Comparison of ENCODE assay signal across 33 cellular contexts in the genomic region with DNA sequence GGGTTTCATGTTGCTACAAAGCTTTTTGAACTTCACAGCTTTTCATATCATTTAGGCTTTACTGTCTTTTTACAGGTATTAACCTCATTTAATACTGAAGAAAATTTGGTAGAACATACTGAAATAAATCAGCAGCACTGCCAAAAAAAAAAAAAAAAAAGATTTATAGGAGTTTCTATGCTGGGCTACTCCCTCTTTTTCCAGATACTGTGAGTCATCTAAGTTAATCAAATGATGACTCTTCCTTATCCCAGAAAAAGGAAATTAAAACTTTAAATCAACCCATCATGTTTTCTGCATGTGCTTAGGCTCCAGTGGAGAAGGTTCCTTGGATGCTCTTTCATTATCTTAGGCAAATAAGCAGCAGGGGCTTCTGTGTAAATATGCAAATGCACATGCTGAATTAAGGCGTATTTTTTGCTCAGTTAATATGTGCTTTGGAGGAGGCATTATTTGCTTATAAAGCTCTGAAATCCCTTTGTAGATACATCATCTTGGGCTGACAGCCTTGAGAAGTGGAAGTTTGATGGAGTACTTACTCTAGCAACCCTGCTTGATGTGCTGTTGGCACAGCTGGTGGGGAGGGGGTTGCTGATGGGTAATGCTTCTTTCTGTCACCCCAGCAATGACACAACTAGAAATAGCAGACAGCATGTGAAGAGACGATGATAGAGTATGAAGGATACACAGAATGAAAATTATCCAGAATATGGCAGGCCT.
DNase-seq lines count a peak whose midpoint lies in the region; ATAC-seq, FAIRE-seq and TF ChIP-seq lines count a peak whose summit lies in the region.
"Had no signal": no experiment of that assay in that cellular context is flagged by ENCODE, and none has a peak within 500 bp of the region (broad histone marks: within the 10 kb centered on the region; RNA-seq: fewer than 3 reads in every experiment).

No MANE protein-coding gene starts in this region.

- H3K4me3 Mint-ChIP-seq in nephron = no peak overlapping the region
- H3K4me3 Mint-ChIP-seq: CD14-positive monocyte; effector memory CD8-positive, alpha-beta T cell; mesothelial cell of epicardium; stimulated activated memory B cell treated with anti-CD40 and anti-IgM and Interleukin-4, amounts not matched to agents 10 μg/mL and 1 μg/mL and 100 μg/mL, for 72 hours had no signal

- intact Hi-C loops in HepG2 (cut with micrococcal nuclease; ENCODE audit: unreplicated experiment) (no loop called here), left ventricle myocardium superior (cut with micrococcal nuclease) (no loop called here)

- no peak for TF ChIP-seq CTCF in nephron (IDR thresholded peaks at IDR 0.05; ENCODE audit: unreplicated experiment in 3 of 3)
- TF ChIP-seq CTCF in HepG2 (CRISPR knock-in tag; IDR thresholded peaks at IDR 0.05) = no peak

- H3K4me2 ChIP-seq in HepG2 (ENCODE audit: low read depth, low read length) = no peak overlapping the region

- no peaks in the 10 kb centered on the region for H3K9me3 ChIP-seq in HepG2 (ENCODE audit: low read length)
- H3K9me3 ChIP-seq: Caco-2, heart right ventricle, ovary had no signal

- no peaks in the 10 kb centered on the region for H3K9me3 Mint-ChIP-seq in nephron
- H3K9me3 Mint-ChIP-seq: effector memory CD8-positive, alpha-beta T cell had no signal

- peak overlapping the region in 2 of 3 experiments; percentile 31 to 66 for H3K27ac Mint-ChIP-seq in nephron
- H3K27ac Mint-ChIP-seq: effector memory CD8-positive, alpha-beta T cell; mesothelial cell of epicardium; stimulated activated memory B cell treated with anti-CD40 and anti-IgM and Interleukin-4, amounts not matched to agents 10 μg/mL and 1 μg/mL and 100 μg/mL, for 72 hours had no signal

- no peaks in the 10 kb centered on the region for H3K4me1 ChIP-seq in HepG2 (ENCODE audit: insufficient read depth, low read length)
- H3K4me1 ChIP-seq: Caco-2, heart right ventricle had no signal

- no peaks in the 10 kb centered on the region for H3K36me3 ChIP-seq in HepG2 (replicated peaks in 1 of 2; ENCODE audit: control insufficient read depth in 1 of 2, insufficient read depth in 2 of 2, low read length in 2 of 2)
- H3K36me3 ChIP-seq: heart right ventricle, ovary had no signal

- no peaks in the 10 kb centered on the region for H3K27me3 Mint-ChIP-seq in nephron (ENCODE audit: low read depth)

- no TSS peak for BruUV-seq in HepG2 (replicated peaks; lab: Mats Ljungman, UMichigan)

- no peak for FAIRE-seq in HepG2 (lab: Jason Lieb, UNC)
- FAIRE-seq: astrocyte, frontal cortex, kidney had no signal

- no peak for TF ChIP-seq EP300 in HepG2 (IDR thresholded peaks at IDR 0.05; ENCODE audit: low read depth in 2 of 2, low read length in 2 of 2)
- TF ChIP-seq EP300 in HepG2 (CRISPR knock-in tag; IDR thresholded peaks at IDR 0.05; ENCODE audit: borderline replicate concordance) = no peak

- no peaks in the 10 kb centered on the region for H3K36me3 Mint-ChIP-seq in nephron (ENCODE audit: low read depth)
- H3K36me3 Mint-ChIP-seq: CD14-positive monocyte; mesothelial cell of epicardium; stimulated activated memory B cell treated with anti-CD40 and anti-IgM and Interleukin-4, amounts not matched to agents 10 μg/mL and 1 μg/mL and 100 μg/mL, for 72 hours had no signal

- H3K79me2 ChIP-seq in HepG2 (ENCODE audit: insufficient read depth, low read length) = no peaks in the 10 kb centered on the region

- POLR2A ChIA-PET in HepG2 (lab: Yijun Ruan, JAX) = no interaction called here

- H3K4me3 ChIP-seq in HepG2 (replicated peaks in 1 of 3; ENCODE audit: insufficient read depth in 1 of 3, low read depth in 2 of 3, low read length in 3 of 3) = no peak overlapping the region
- H3K4me3 ChIP-seq: heart right ventricle, ovary had no signal

- H4K20me1 ChIP-seq in HepG2 (ENCODE audit: insufficient read depth, low read length) = no peaks in the 10 kb centered on the region

- H3K27ac ChIP-seq in HepG2 (ENCODE audit: extremely low read length, insufficient read depth, low read length) = no peak overlapping the region
- H3K27ac ChIP-seq: 22Rv1, heart right ventricle, ovary had no signal

- TF ChIP-seq RAD21 in HepG2 (CRISPR knock-in tag; IDR thresholded peaks at IDR 0.05) = no peak

- DNase-seq in NCI-H146 (lab: John Stamatoyannopoulos, UW) = peak; percentile 19
- no peak for DNase-seq in NCI-H146 treated with DMSO at 0.1 percent for 48 hours (lab: John Stamatoyannopoulos, UW; ENCODE audit: unreplicated experiment)
- DNase-seq in amniotic epithelial cell (ENCODE audit: low read depth) = peak; percentile 21
- no peak for DNase-seq in DMS79 treated with DMSO at 0.1 percent for 48 hours (lab: John Stamatoyannopoulos, UW)
- DNase-seq in HepG2 (ENCODE audit: low spot score) = no peak
- DNase-seq in left ventricle myocardium superior = no peak
- DNase-seq in activated naive CD4-positive, alpha-beta T cell treated with anti-CD3 and anti-CD28 coated beads, Interleukin-2, amount 50 U/mL, for 16 hours = no peak
- DNase-seq: activated CD4-positive, alpha-beta T cell treated with anti-CD3 and anti-CD28 coated beads, Interleukin-2, amount 50 U/mL, for 1 hour; activated effector memory CD4-positive, alpha-beta T cell treated with anti-CD3 and anti-CD28 coated beads, Interleukin-2, amount 50 U/mL, for 16 hours; activated T-cell treated with anti-CD3 and anti-CD28 coated beads, Interleukin-2, amount 50 U/mL, for 1 hour; Caco-2; caudate nucleus; cortex of kidney; DMS79; effector memory CD8-positive, alpha-beta T cell; erythroblast; GDM1; HCEC 1CT; heart right ventricle; IMR-90; kidney; NCI-H1694 treated with DMSO at 0.1 percent for 48 hours; NCI-H510A; ovary; T1000 had no signal

- H3K27me3 ChIP-seq in HepG2 (ENCODE audit: control insufficient read depth in 1 of 2, insufficient read depth in 2 of 2, low read length in 2 of 2) = no peaks in the 10 kb centered on the region; a peak in 1 of 5 replicates
- H3K27me3 ChIP-seq: ovary had no signal

- peaks cover 14% of the 10 kb centered on the region for H3K4me1 Mint-ChIP-seq in nephron
- H3K4me1 Mint-ChIP-seq: CD14-positive monocyte; stimulated activated memory B cell treated with anti-CD40 and anti-IgM and Interleukin-4, amounts not matched to agents 10 μg/mL and 1 μg/mL and 100 μg/mL, for 72 hours had no signal

- no peak overlapping the region for H2AFZ ChIP-seq in HepG2 (ENCODE audit: low read length)

- in situ Hi-C loops in HepG2 (cut with HindIII; ENCODE audit: extremely low pct_ligation_motif_present, low pct_unique_long_range_greater_than_20kb) = no loop called here

- no peak for TF ChIP-seq POLR2A in HepG2 (IDR thresholded peaks at IDR 0.05; ENCODE audit: insufficient read depth in 1 of 2, low read depth in 2 of 2, low read length in 2 of 2)

- WGBS in HepG2 (ENCODE audit: low lambda C conversion rate) = 3% methylated on average over 2 of the region's 2 CpGs

- no peak overlapping the region for H3K9ac ChIP-seq in HepG2 (ENCODE audit: insufficient read depth, low read depth, low read length)

- ATAC-seq in HepG2 (no peak), left ventricle myocardium superior (no peak)
- ATAC-seq: effector memory CD8-positive, alpha-beta T cell; heart right ventricle; Panc1; stimulated activated memory B cell treated with anti-CD40 and anti-IgM and Interleukin-4, amounts not matched to agents 10 μg/mL and 1 μg/mL and 100 μg/mL, for 72 hours had no signal

- CTCF ChIA-PET in HepG2 (lab: Yijun Ruan, JAX; ENCODE audit: low intra/inter-chr PET ratio, low total read pairs) = no interaction called here

TF ChIP-seq in HepG2, 621 proteins besides CTCF, POLR2A, EP300 and RAD21 (continues in another document):
- TF ChIP-seq, protein P1, sequence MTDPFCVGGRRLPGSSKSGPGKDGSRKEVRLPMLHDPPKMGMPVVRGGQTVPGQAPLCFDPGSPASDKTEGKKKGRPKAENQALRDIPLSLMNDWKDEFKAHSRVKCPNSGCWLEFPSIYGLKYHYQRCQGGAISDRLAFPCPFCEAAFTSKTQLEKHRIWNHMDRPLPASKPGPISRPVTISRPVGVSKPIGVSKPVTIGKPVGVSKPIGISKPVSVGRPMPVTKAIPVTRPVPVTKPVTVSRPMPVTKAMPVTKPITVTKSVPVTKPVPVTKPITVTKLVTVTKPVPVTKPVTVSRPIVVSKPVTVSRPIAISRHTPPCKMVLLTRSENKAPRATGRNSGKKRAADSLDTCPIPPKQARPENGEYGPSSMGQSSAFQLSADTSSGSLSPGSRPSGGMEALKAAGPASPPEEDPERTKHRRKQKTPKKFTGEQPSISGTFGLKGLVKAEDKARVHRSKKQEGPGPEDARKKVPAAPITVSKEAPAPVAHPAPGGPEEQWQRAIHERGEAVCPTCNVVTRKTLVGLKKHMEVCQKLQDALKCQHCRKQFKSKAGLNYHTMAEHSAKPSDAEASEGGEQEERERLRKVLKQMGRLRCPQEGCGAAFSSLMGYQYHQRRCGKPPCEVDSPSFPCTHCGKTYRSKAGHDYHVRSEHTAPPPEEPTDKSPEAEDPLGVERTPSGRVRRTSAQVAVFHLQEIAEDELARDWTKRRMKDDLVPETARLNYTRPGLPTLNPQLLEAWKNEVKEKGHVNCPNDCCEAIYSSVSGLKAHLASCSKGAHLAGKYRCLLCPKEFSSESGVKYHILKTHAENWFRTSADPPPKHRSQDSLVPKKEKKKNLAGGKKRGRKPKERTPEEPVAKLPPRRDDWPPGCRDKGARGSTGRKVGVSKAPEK (CRISPR knock-in tag; IDR thresholded peaks at IDR 0.05; ENCODE audit: borderline replicate concordance) = no peak
- TF ChIP-seq RFXANK (CRISPR knock-in tag; IDR thresholded peaks at IDR 0.05) (no peak), GZF1 (CRISPR knock-in tag; IDR thresholded peaks at IDR 0.05) (no peak), PATZ1 (CRISPR knock-in tag; IDR thresholded peaks at IDR 0.05) (no peak), GATAD1 (CRISPR knock-in tag; IDR thresholded peaks at IDR 0.05) (no peak), KLF16 (CRISPR knock-in tag; IDR thresholded peaks at IDR 0.05) (no peak), ZNF33A (CRISPR knock-in tag; IDR thresholded peaks at IDR 0.05; ENCODE audit: borderline replicate concordance) (no peak), ZNF563 (CRISPR knock-in tag; IDR thresholded peaks at IDR 0.05) (no peak), ZFP36 (IDR thresholded peaks at IDR 0.05; ENCODE audit: borderline replicate concordance, low read depth, low read length, partially characterized antibody) (no peak)

Comparison
In these comparisons a context has a peak if more than half of its experiments do, and no peak if none do; other contexts are left out.
1. DNase-seq: peak in NCI-H146 (single experiment) and amniotic epithelial cell (single experiment); none in NCI-H146 treated with DMSO at 0.1 percent for 48 hours (single experiment), DMS79 treated with DMSO at 0.1 percent for 48 hours (single experiment), HepG2 (single experiment), left ventricle myocardium superior (single experiment) and activated naive CD4-positive, alpha-beta T cell treated with anti-CD3 and anti-CD28 coated beads, Interleukin-2, amount 50 U/mL, for 16 hours (single experiment).